ENCODE assay signal across 15 cellular contexts in genomic region chr4:76997454-76997853, GRCh38. TPM values are rescaled to one million over a fixed set of nuclear protein-coding genes. Genes with fewer than 3 reads are reported as not detected.
DNase-seq lines count a peak whose midpoint lies in the region; ATAC-seq and TF ChIP-seq lines count a peak whose summit lies in the region.
"Had no signal": no experiment of that assay in that cellular context is flagged by ENCODE, and none has a peak within 500 bp of the region (broad histone marks: within the 10 kb centered on the region; RNA-seq: fewer than 3 reads in every experiment).

No MANE protein-coding gene starts in this region.

- peaks cover 35% of the 10 kb centered on the region for H3K36me3 ChIP-seq in HUES64 (ENCODE audit: insufficient read depth, low read length)
- peaks cover 19% of the 10 kb centered on the region; the same call in 1 of the 2 replicates for H3K36me3 ChIP-seq in WERI-Rb-1

- no peak overlapping the region for H3K9ac ChIP-seq in HUES64 (ENCODE audit: low read depth, low read length)

- peak; percentile 37 for DNase-seq in G401 (ENCODE audit: low spot score)
- DNase-seq in chondrocyte (ENCODE audit: low spot score) = no peak
- peak; percentile 32 for DNase-seq in middle frontal gyrus (ENCODE audit: extremely low spot score, low spot score)
- no peak for DNase-seq in WERI-Rb-1
- DNase-seq in natural killer cell treated with Interleukin-12 subunit alpha and Interleukin-12 subunit beta and Interleukin-15 and Interleukin-18, amount 100 ng/mL, for 72 hours (ENCODE audit: low spot score) = no peak
- DNase-seq: BE2C; CD4-positive, alpha-beta memory T cell; Kasumi-1; NCI-H1930; NCI-H526; OCI-M1; RPMI8226 had no signal

- no peak for TF ChIP-seq CTCF in chondrocyte (IDR thresholded peaks at IDR 0.05)
- TF ChIP-seq CTCF in WERI-Rb-1 (IDR thresholded peaks at IDR 0.05; ENCODE audit: low read depth, low read length) = no peak

- in situ Hi-C loops in G401 (cut with HindIII; ENCODE audit: low sequenced_read_pairs) = no loop called here

- peaks cover 47% of the 10 kb centered on the region for H3K4me1 ChIP-seq in HUES64 (ENCODE audit: insufficient read depth, low read length)
- H3K4me1 ChIP-seq: BE2C had no signal

- peaks cover 48% of the 10 kb centered on the region for H3K36me3 Mint-ChIP-seq in chondrocyte (ENCODE audit: low read depth)
- H3K36me3 Mint-ChIP-seq in natural killer cell treated with Interleukin-12 subunit alpha and Interleukin-12 subunit beta and Interleukin-15 and Interleukin-18, amount 100 ng/mL, for 72 hours = no peaks in the 10 kb centered on the region

- H3K27me3 Mint-ChIP-seq in chondrocyte (ENCODE audit: low read depth) = no peaks in the 10 kb centered on the region
- no peaks in the 10 kb centered on the region for H3K27me3 Mint-ChIP-seq in natural killer cell treated with Interleukin-12 subunit alpha and Interleukin-12 subunit beta and Interleukin-15 and Interleukin-18, amount 100 ng/mL, for 72 hours

- H3K9me3 Mint-ChIP-seq in chondrocyte (ENCODE audit: low read depth) = peaks cover 5% of the 10 kb centered on the region
- H3K9me3 Mint-ChIP-seq in natural killer cell treated with Interleukin-12 subunit alpha and Interleukin-12 subunit beta and Interleukin-15 and Interleukin-18, amount 100 ng/mL, for 72 hours = no peaks in the 10 kb centered on the region
- H3K9me3 Mint-ChIP-seq: CD4-positive, alpha-beta memory T cell had no signal

- H3K27ac ChIP-seq in HUES64 (ENCODE audit: low read depth, low read length) = peak overlapping the region; percentile 38; the same call in 1 of the 2 replicates
- no peak overlapping the region for H3K27ac ChIP-seq in WERI-Rb-1
- H3K27ac ChIP-seq: SJSA1 had no signal

- H3K9me3 ChIP-seq in HUES64 (ENCODE audit: insufficient read depth, low read depth, low read length) = no peaks in the 10 kb centered on the region
- no peaks in the 10 kb centered on the region for H3K9me3 ChIP-seq in WERI-Rb-1 (ENCODE audit: severe bottlenecking)
- H3K9me3 ChIP-seq: BE2C, SJSA1 had no signal

- WGBS in HUES64 = 50% methylated on average over 4 of the region's 4 CpGs

- H3K27me3 ChIP-seq in HUES64 (ENCODE audit: insufficient read depth, low read length) = no peaks in the 10 kb centered on the region
- no peaks in the 10 kb centered on the region for H3K27me3 ChIP-seq in WERI-Rb-1 (ENCODE audit: insufficient read depth, low read depth, severe bottlenecking)
- H3K27me3 ChIP-seq: BE2C, SJSA1 had no signal

- ATAC-seq in HG02571 (IDR thresholded peaks at IDR 0.05; ENCODE audit: unreplicated experiment) = no peak
- no peak for ATAC-seq in natural killer cell treated with Interleukin-12 subunit alpha and Interleukin-12 subunit beta and Interleukin-15 and Interleukin-18, amount 100 ng/mL, for 72 hours

- H3K4me1 Mint-ChIP-seq in chondrocyte (ENCODE audit: low read depth) = peaks cover 83% of the 10 kb centered on the region
- peaks cover 15 to 18% of the 10 kb centered on the region in 2 donors for H3K4me1 Mint-ChIP-seq in natural killer cell treated with Interleukin-12 subunit alpha and Interleukin-12 subunit beta and Interleukin-15 and Interleukin-18, amount 100 ng/mL, for 72 hours (ENCODE audit: low read depth in 2 of 2)

- no peak overlapping the region for H3K4me3 ChIP-seq in HUES64 (ENCODE audit: low read length)
- no peak overlapping the region for H3K4me3 ChIP-seq in WERI-Rb-1 (ENCODE audit: low read depth, low read length)
- H3K4me3 ChIP-seq: SJSA1 had no signal

- no peak overlapping the region for H3K4me3 Mint-ChIP-seq in chondrocyte (ENCODE audit: unreplicated experiment)
- H3K4me3 Mint-ChIP-seq in natural killer cell treated with Interleukin-12 subunit alpha and Interleukin-12 subunit beta and Interleukin-15 and Interleukin-18, amount 100 ng/mL, for 72 hours = no peak overlapping the region
- H3K4me3 Mint-ChIP-seq: CD4-positive, alpha-beta memory T cell had no signal

- H3K27ac Mint-ChIP-seq in chondrocyte (ENCODE audit: unreplicated experiment) = peak overlapping the region; percentile 36
- H3K27ac Mint-ChIP-seq in natural killer cell treated with Interleukin-12 subunit alpha and Interleukin-12 subunit beta and Interleukin-15 and Interleukin-18, amount 100 ng/mL, for 72 hours = no peak overlapping the region
- H3K27ac Mint-ChIP-seq: CD4-positive, alpha-beta memory T cell had no signal

RNA-seq across cellular contexts. Expression of gene SEPTIN11, which starts 47.9 kb away (rescaled TPM):
- total RNA-seq in G401 (2014; rRNA removed; shearing (Covaris generic)) = 22.8 and 31.7 TPM in 2 replicates
- 65.8 TPM for polyA plus RNA-seq in HUES64 (2013, experiment 1 of 2)
- 85.9 TPM for polyA plus RNA-seq in HUES64 (2013, experiment 2 of 2)
- total RNA-seq in chondrocyte = 643 to 720 TPM (median 718 TPM) in 3 replicates
- total RNA-seq in natural killer cell treated with Interleukin-12 subunit alpha and Interleukin-12 subunit beta and Interleukin-15 and Interleukin-18, amount 100 ng/mL, for 72 hours = 10 to 100 TPM; 60.3 to 88.9 TPM

Comparison
In these comparisons a context has a peak if more than half of its experiments do, and no peak if none do; other contexts are left out.
1. DNase-seq: peak in G401 (single experiment) and middle frontal gyrus (single experiment); none in chondrocyte (single experiment), WERI-Rb-1 (single experiment) and natural killer cell treated with Interleukin-12 subunit alpha and Interleukin-12 subunit beta and Interleukin-15 and Interleukin-18, amount 100 ng/mL, for 72 hours (single experiment).